Comparison of ENCODE assay signal across 14 cellular contexts in genomic region chr2:127365211-127365643, GRCh38. TPM values are rescaled to one million over a fixed set of nuclear protein-coding genes. Genes with fewer than 3 reads are reported as not detected.
DNase-seq lines count a peak whose midpoint lies in the region; ATAC-seq and TF ChIP-seq lines count a peak whose summit lies in the region.
"Had no signal": no experiment of that assay in that cellular context is flagged by ENCODE, and none has a peak within 500 bp of the region (broad histone marks: within the 10 kb centered on the region; RNA-seq: fewer than 3 reads in every experiment).

No MANE protein-coding gene starts in this region.

- CTCF ChIA-PET in A673 (lab: Charles Lee) (interaction anchor here (1.0 kb wide), 1 partner anchor 23 kb away, joined by 3 read pairs; no protein-coding TSS in a partner anchor), activated B cell treated with CpG ODN at 0.5 μM for 24 hours (lab: Charles Lee) (interaction anchor here (0.9 to 1.6 kb wide), 2 partner anchors 114 to 226 kb away, joined by 3 to 7 read pairs; no protein-coding TSS in a partner anchor)

- DNase-seq in A673 (ENCODE audit: low spot score) (peak; percentile 43), DND-41 (no peak), activated B cell treated with CpG ODN at 0.5 μM for 24 hours (no peak), left kidney (ENCODE audit: low read depth, low spot score) (peak; percentile 63), Karpas-422 (no peak), H9 (no peak), pons (ENCODE audit: low spot score) (no peak)
- DNase-seq: activated CD4-positive, alpha-beta memory T cell treated with anti-CD3 and anti-CD28 coated beads for 36 hours; activated naive CD4-positive, alpha-beta T cell treated with anti-CD3 and anti-CD28 coated beads for 36 hours; NCI-H2107; T-helper 2 cell had no signal

- no peak overlapping the region for H2BK120ac ChIP-seq in H9 (ENCODE audit: low read depth, low read length, poor library complexity, severe bottlenecking)

- H3K36me3 Mint-ChIP-seq in activated B cell treated with CpG ODN at 0.5 μM for 24 hours (ENCODE audit: low read depth), result peaks cover 7% of the 10 kb centered on the region
- H3K36me3 Mint-ChIP-seq in H9 (ENCODE audit: insufficient read depth in 1 of 3, low read depth in 3 of 3), result peaks cover 9 to 10% (median 9%) of the 10 kb centered on the region in 3 experiments

- H3K23me2 ChIP-seq in H9 (ENCODE audit: insufficient read length, low read depth, low read length, poor library complexity, severe bottlenecking), result no peaks in the 10 kb centered on the region

- H3K27ac Mint-ChIP-seq in activated B cell treated with CpG ODN at 0.5 μM for 24 hours, result peak overlapping the region; percentile 8
- H3K27ac Mint-ChIP-seq in H9, result 0 out of 7 replicates have a peak overlapping the region, but pooled peaks of 1 of the 3 experiments have one; percentile 11
- H3K27ac Mint-ChIP-seq: activated CD4-positive, alpha-beta memory T cell treated with anti-CD3 and anti-CD28 coated beads for 36 hours; activated naive CD4-positive, alpha-beta T cell treated with anti-CD3 and anti-CD28 coated beads for 36 hours had no signal

- H3K23ac ChIP-seq in H9 (ENCODE audit: insufficient read length, low read depth, low read length), result no peak overlapping the region

- no peaks in the 10 kb centered on the region for H3K9me3 ChIP-seq in A673 (ENCODE audit: low read depth, low read length, poor library complexity, severe bottlenecking)
- peaks cover 5% of the 10 kb centered on the region for H3K9me3 ChIP-seq in DND-41 (ENCODE audit: insufficient read depth, low read length, severe bottlenecking)
- no peaks in the 10 kb centered on the region for H3K9me3 ChIP-seq in Karpas-422 (ENCODE audit: low read length)
- H3K9me3 ChIP-seq in H9 (ENCODE audit: control insufficient read depth, low read depth, low read length), result peaks cover 8% of the 10 kb centered on the region
- H3K9me3 ChIP-seq: esophagus muscularis mucosa had no signal

- H4K8ac ChIP-seq in H9 (replicated peaks; ENCODE audit: insufficient read length, low read depth, low read length), result no peak overlapping the region

- H3K56ac ChIP-seq in H9 (ENCODE audit: insufficient read length, low read depth, low read length), result no peak overlapping the region

- H3K79me1 ChIP-seq in H9 (ENCODE audit: insufficient read depth, low read depth, low read length, poor library complexity, severe bottlenecking), result peaks cover 4% of the 10 kb centered on the region

- H2AFZ ChIP-seq in DND-41 (ENCODE audit: low read depth, low read length) (no peak overlapping the region), Karpas-422 (ENCODE audit: low read length) (no peak overlapping the region), H9 (ENCODE audit: low read length) (no peak overlapping the region)

- H2BK15ac ChIP-seq in H9 (ENCODE audit: low read depth, low read length), result no peak overlapping the region

- H3K4me3 Mint-ChIP-seq in activated B cell treated with CpG ODN at 0.5 μM for 24 hours (no peak overlapping the region), H9 (no peak overlapping the region)
- H3K4me3 Mint-ChIP-seq: activated CD4-positive, alpha-beta memory T cell treated with anti-CD3 and anti-CD28 coated beads for 36 hours; activated naive CD4-positive, alpha-beta T cell treated with anti-CD3 and anti-CD28 coated beads for 36 hours had no signal

- no peak overlapping the region for H3K4me2 ChIP-seq in DND-41 (ENCODE audit: insufficient read depth, low read length)
- H3K4me2 ChIP-seq in Karpas-422 (ENCODE audit: low read depth, low read length, poor library complexity, severe bottlenecking), result no peak overlapping the region
- no peak overlapping the region for H3K4me2 ChIP-seq in H9 (ENCODE audit: insufficient read depth, insufficient read length, low read length)
- H3K4me2 ChIP-seq: BLaER1 had no signal

- H3K4me1 ChIP-seq in A673 (ENCODE audit: insufficient read depth, low read length, poor library complexity, severe bottlenecking) (no peaks in the 10 kb centered on the region), DND-41 (ENCODE audit: insufficient read depth, low read length) (no peaks in the 10 kb centered on the region), Karpas-422 (ENCODE audit: low read length) (peaks cover 24% of the 10 kb centered on the region), H9 (ENCODE audit: insufficient read depth, low read length) (no peaks in the 10 kb centered on the region)

- no peaks in the 10 kb centered on the region for H3K36me3 ChIP-seq in A673 (ENCODE audit: insufficient read depth, low read length, poor library complexity, severe bottlenecking)
- 0 out of 2 replicates have a peak, but pooled peaks cover 6% of the 10 kb centered on the region for H3K36me3 ChIP-seq in DND-41 (ENCODE audit: insufficient read depth, low read length)
- no peaks in the 10 kb centered on the region for H3K36me3 ChIP-seq in Karpas-422 (ENCODE audit: insufficient read depth, low read length)
- H3K36me3 ChIP-seq: esophagus muscularis mucosa had no signal

- H2AK5ac ChIP-seq in H9 (ENCODE audit: insufficient read length, low read length), result no peak overlapping the region

- H3K27me3 ChIP-seq in A673 (replicated peaks; ENCODE audit: insufficient read depth, low read depth, low read length, poor library complexity), result no peaks in the 10 kb centered on the region
- no peaks in the 10 kb centered on the region for H3K27me3 ChIP-seq in DND-41 (ENCODE audit: insufficient read depth, low read length, poor library complexity)
- H3K27me3 ChIP-seq in Karpas-422 (ENCODE audit: low read length), result no peaks in the 10 kb centered on the region
- H3K27me3 ChIP-seq in H9 (ENCODE audit: insufficient read depth, low read length), result no peaks in the 10 kb centered on the region
- H3K27me3 ChIP-seq: BLaER1, esophagus muscularis mucosa had no signal

- no peak overlapping the region for H2BK12ac ChIP-seq in H9 (ENCODE audit: insufficient read length, low read depth, low read length)

- no CpG with 5 or more reads among the region's 2 CpGs for WGBS in H9 (ENCODE audit: extremely low coverage, insufficient read length, low lambda C conversion rate)

- H3K27me3 Mint-ChIP-seq in activated B cell treated with CpG ODN at 0.5 μM for 24 hours, result no peaks in the 10 kb centered on the region
- no peaks in the 10 kb centered on the region for H3K27me3 Mint-ChIP-seq in H9 (ENCODE audit: low read depth)
- H3K27me3 Mint-ChIP-seq: activated CD4-positive, alpha-beta memory T cell treated with anti-CD3 and anti-CD28 coated beads for 36 hours had no signal

- H3K4me3 ChIP-seq in A673 (ENCODE audit: low read depth, low read length, poor library complexity, severe bottlenecking) (no peak overlapping the region), DND-41 (ENCODE audit: low read depth in 1 of 2, low read length in 2 of 2) (no peak overlapping the region), Karpas-422 (ENCODE audit: low read length) (no peak overlapping the region)
- H3K4me3 ChIP-seq: BLaER1, esophagus muscularis mucosa had no signal

- H3K18ac ChIP-seq in H9 (ENCODE audit: insufficient read length, low read depth, low read length), result no peak overlapping the region

- no peaks in the 10 kb centered on the region for H3K9me2 ChIP-seq in Karpas-422 (replicated peaks; ENCODE audit: insufficient read depth, low read length)

- intact Hi-C loops in A673 (cut with micrococcal nuclease; ENCODE audit: unreplicated experiment), result no loop called here
- intact Hi-C loops in activated B cell treated with CpG ODN at 0.5 μM for 24 hours (cut with micrococcal nuclease), result no loop called here

- BruUV-seq in A673 (replicated peaks; lab: Mats Ljungman, UMichigan), result no TSS peak

- H4K20me1 ChIP-seq in DND-41 (ENCODE audit: insufficient read depth, low read length), result peaks cover 44% of the 10 kb centered on the region
- H4K20me1 ChIP-seq in Karpas-422 (ENCODE audit: insufficient read depth, low read depth, low read length), result peaks cover 3% of the 10 kb centered on the region; the same call in 1 of the 2 replicates
- H4K20me1 ChIP-seq in H9 (ENCODE audit: control insufficient read depth, insufficient read depth, insufficient read length), result no peaks in the 10 kb centered on the region

- H3T11ph ChIP-seq in H9 (ENCODE audit: low read length), result no peak overlapping the region

- H3K4ac ChIP-seq in H9 (ENCODE audit: low read depth, low read length), result no peak overlapping the region

- ATAC-seq in DND-41 (ENCODE audit: insufficient read depth, low read depth) (peak; percentile 50), activated B cell treated with CpG ODN at 0.5 μM for 24 hours (ENCODE audit: low read depth) (peak; percentile 25), HG02970 (IDR thresholded peaks at IDR 0.05; ENCODE audit: low FRiP score, unreplicated experiment) (no peak)

- H4K5ac ChIP-seq in H9 (ENCODE audit: insufficient read length, low read depth, low read length), result no peak overlapping the region

- no peak overlapping the region for H4K91ac ChIP-seq in H9 (ENCODE audit: insufficient read length, low read depth, low read length)

- H3K9ac ChIP-seq in DND-41 (ENCODE audit: low read depth, low read length) (no peak overlapping the region), Karpas-422 (ENCODE audit: low read length) (no peak overlapping the region), H9 (ENCODE audit: extremely low read depth, insufficient read length, low read length) (no peak overlapping the region)
- H3K9ac ChIP-seq: BLaER1 had no signal

- TF ChIP-seq CTCF in A673 (conservative IDR thresholded peaks at IDR 0.05; ENCODE audit: low read depth, low read length), result no peak
- TF ChIP-seq CTCF in DND-41 (IDR thresholded peaks at IDR 0.05; ENCODE audit: borderline replicate concordance, extremely low read depth, low read length, poor library complexity, severe bottlenecking), result no peak
- no peak for TF ChIP-seq CTCF in activated B cell treated with CpG ODN at 0.5 μM for 24 hours (IDR thresholded peaks at IDR 0.05)
- TF ChIP-seq CTCF in H9 (conservative IDR thresholded peaks at IDR 0.05), result no peak

- H3K79me2 ChIP-seq in DND-41 (ENCODE audit: insufficient read depth, low read length) (peaks cover 95% of the 10 kb centered on the region), Karpas-422 (ENCODE audit: low read length) (peaks cover 92% of the 10 kb centered on the region), H9 (ENCODE audit: insufficient read depth, low read length) (no peaks in the 10 kb centered on the region; the same call in 1 of the 2 replicates)

- no peak overlapping the region for H2BK20ac ChIP-seq in H9 (ENCODE audit: low read depth, low read length, poor library complexity, severe bottlenecking)

- H3K9me3 Mint-ChIP-seq in activated B cell treated with CpG ODN at 0.5 μM for 24 hours (peaks cover 5% of the 10 kb centered on the region), H9 (peaks cover 9 to 10% of the 10 kb centered on the region in 2 experiments)

- H3K27ac ChIP-seq in A673 (ENCODE audit: low read depth, low read length, poor library complexity, severe bottlenecking) (no peak overlapping the region), DND-41 (ENCODE audit: low read length) (no peak overlapping the region), Karpas-422 (ENCODE audit: low read length) (no peak overlapping the region), H9 (ENCODE audit: insufficient read length, low read depth, low read length) (no peak overlapping the region)
- H3K27ac ChIP-seq: BLaER1, esophagus muscularis mucosa had no signal

- POLR2A ChIA-PET in A673 (lab: Charles Lee; ENCODE audit: low non-redundant PET), result interaction anchor here (0.6 kb wide), 2 partner anchors 9 to 30 kb away, joined by 3 to 5 read pairs; no protein-coding TSS in a partner anchor
- POLR2A ChIA-PET in activated B cell treated with CpG ODN at 0.5 μM for 24 hours (lab: Charles Lee), result interaction anchor here (0.6 kb wide), 1 partner anchor 64 kb away, joined by 3 read pairs; no protein-coding TSS in a partner anchor

- no peak overlapping the region for H2BK5ac ChIP-seq in H9 (ENCODE audit: insufficient read length, low read length)

- no peak overlapping the region for H3K14ac ChIP-seq in H9 (ENCODE audit: insufficient read depth, low read length)

- H3K4me1 Mint-ChIP-seq in activated B cell treated with CpG ODN at 0.5 μM for 24 hours (peaks cover 53% of the 10 kb centered on the region), H9 (peaks cover 23 to 25% of the 10 kb centered on the region in 2 experiments)

RNA-seq across cellular contexts. Expression of gene MAP3K2, which starts 22.5 kb away (rescaled TPM):
- total RNA-seq in A673 (2021) (54.8 and 55.1 TPM in 2 replicates), activated B cell treated with CpG ODN at 0.5 μM for 24 hours (63.1 and 77.7 TPM in 2 replicates), H9 (2021) (25.8 and 26.8 TPM in 2 replicates)
- total RNA-seq in Karpas-422 (2014; rRNA removed; shearing (Covaris generic); ENCODE audit: low replicate concordance), result 36.0 and 40.7 TPM in 2 replicates

RNA-seq across cellular contexts. Expression of gene PROC, which starts 53.0 kb away (rescaled TPM):
- total RNA-seq in A673 (2021), result 0.37 TPM in 1 of 2 replicates, not detected in the other
- total RNA-seq in activated B cell treated with CpG ODN at 0.5 μM for 24 hours, result not detected in 2 replicates
- total RNA-seq in Karpas-422 (2014; rRNA removed; shearing (Covaris generic); ENCODE audit: low replicate concordance), result not detected in 2 replicates
- total RNA-seq in H9 (2021), result 0.37 and 0.61 TPM in 2 replicates
- total RNA-seq: activated CD4-positive, alpha-beta memory T cell treated with anti-CD3 and anti-CD28 coated beads for 36 hours; activated naive CD4-positive, alpha-beta T cell treated with anti-CD3 and anti-CD28 coated beads for 36 hours; esophagus muscularis mucosa had no signal

Comparison
In these comparisons a context has a peak if more than half of its experiments do, and no peak if none do; other contexts are left out.
1. DNase-seq: peak in A673 (single experiment) and left kidney (single experiment); none in DND-41 (single experiment), activated B cell treated with CpG ODN at 0.5 μM for 24 hours (single experiment), Karpas-422 (single experiment), H9 (single experiment) and pons (single experiment).